In the genomic region with DNA sequence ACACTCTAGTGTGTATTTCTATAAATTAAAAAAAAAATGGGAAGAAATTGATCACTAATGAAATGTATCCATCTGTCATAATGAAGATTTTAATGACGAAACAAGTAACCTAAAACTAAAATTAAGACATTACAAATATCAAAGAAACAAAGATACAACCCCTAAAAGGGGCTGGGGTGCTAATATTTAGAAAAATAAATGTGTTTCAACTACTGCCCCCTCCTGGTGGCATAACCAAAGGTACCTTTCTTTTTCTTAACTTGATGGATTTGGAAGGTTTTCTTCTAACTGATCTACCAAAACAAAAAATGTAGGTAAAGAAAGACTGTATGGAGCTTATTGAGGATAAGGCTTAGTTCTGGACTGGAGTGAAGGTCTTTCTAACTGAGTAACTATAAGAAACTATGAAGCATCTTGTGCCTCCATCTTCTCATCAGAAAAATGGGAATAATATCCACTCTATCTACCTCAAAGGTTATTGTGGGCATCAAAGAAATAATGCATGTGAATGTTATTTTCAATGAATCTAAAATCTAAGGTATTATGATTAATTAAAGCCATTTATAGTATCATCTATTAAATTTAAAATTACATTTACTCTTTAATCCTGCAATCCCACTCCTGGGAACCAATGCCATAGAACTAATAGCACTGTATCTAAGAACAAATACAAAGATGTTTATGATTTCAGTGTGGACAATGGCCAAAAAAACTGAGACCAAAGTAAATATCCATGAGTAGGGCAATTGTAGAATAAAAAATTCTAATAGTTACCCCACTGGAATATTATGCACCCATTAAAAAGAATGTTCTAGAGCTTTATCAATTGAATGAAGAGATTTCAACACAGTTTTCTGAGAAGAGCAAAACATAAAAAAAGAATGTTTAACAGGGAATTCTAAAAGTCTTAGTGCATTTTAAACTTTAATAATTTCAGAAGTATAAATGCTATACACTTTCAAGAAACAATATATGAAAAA, we compare ENCODE assay signal across 9 cellular contexts.
DNase-seq lines count a peak whose midpoint lies in the region; ATAC-seq and TF ChIP-seq lines count a peak whose summit lies in the region.
"Had no signal": no experiment of that assay in that cellular context is flagged by ENCODE, and none has a peak within 500 bp of the region (broad histone marks: within the 10 kb centered on the region; RNA-seq: fewer than 3 reads in every experiment).

No MANE protein-coding gene starts in this region.

- H3K4me1 Mint-ChIP-seq in CD4-positive, alpha-beta T cell (ENCODE audit: low read depth), result peaks cover 87% of the 10 kb centered on the region
- H3K4me1 Mint-ChIP-seq in activated naive CD8-positive, alpha-beta T cell treated with anti-CD3 and anti-CD28 coated beads, Interleukin-2, amount 10 ng/mL, durations not matched to agents 7 days and 5 days, result peaks cover 79% of the 10 kb centered on the region
- peaks cover 55% of the 10 kb centered on the region for H3K4me1 Mint-ChIP-seq in memory B cell

- no peak overlapping the region for H3K4me3 Mint-ChIP-seq in CD4-positive, alpha-beta T cell
- H3K4me3 Mint-ChIP-seq in activated naive CD8-positive, alpha-beta T cell treated with anti-CD3 and anti-CD28 coated beads, Interleukin-2, amount 10 ng/mL, durations not matched to agents 7 days and 5 days, result peak overlapping the region; percentile 82
- no peak overlapping the region for H3K4me3 Mint-ChIP-seq in memory B cell

- no peak overlapping the region for H2BK120ac ChIP-seq in neuronal stem cell (ENCODE audit: low read depth, low read length)

- no peak overlapping the region for H4K8ac ChIP-seq in neuronal stem cell (ENCODE audit: low read depth, low read length)

- no peak overlapping the region for H2AK5ac ChIP-seq in neuronal stem cell (ENCODE audit: low read depth, low read length)

- no peak for ATAC-seq in CD4-positive, alpha-beta T cell (ENCODE audit: poor library complexity)
- ATAC-seq in activated naive CD8-positive, alpha-beta T cell treated with anti-CD3 and anti-CD28 coated beads, Interleukin-2, amount 10 ng/mL, durations not matched to agents 7 days and 5 days (ENCODE audit: low read depth), result no peak
- ATAC-seq in memory B cell (ENCODE audit: low read depth) (no peak), HG02938 (IDR thresholded peaks at IDR 0.05; ENCODE audit: unreplicated experiment) (no peak)

- H3K23ac ChIP-seq in neuronal stem cell (ENCODE audit: low read depth, low read length, poor library complexity), result no peak overlapping the region

- TF ChIP-seq CTCF in CD4-positive, alpha-beta T cell (IDR thresholded peaks at IDR 0.05), result peak; percentile 75
- peak; percentile 24 for TF ChIP-seq CTCF in HFF-Myc (IDR thresholded peaks at IDR 0.05; ENCODE audit: low read depth, low read length, missing control alignments)

- H3K4me1 ChIP-seq in neuronal stem cell (ENCODE audit: control insufficient read depth in 2 of 2, insufficient read depth in 1 of 2, low read depth in 1 of 2, low read length in 2 of 2), result peaks cover 0 to 6% of the 10 kb centered on the region in 2 donors

- no peak overlapping the region for H2AFZ ChIP-seq in neuronal stem cell (ENCODE audit: low read length)

- H3K18ac ChIP-seq in neuronal stem cell (ENCODE audit: low read length), result no peak overlapping the region

- H3K27me3 Mint-ChIP-seq in CD4-positive, alpha-beta T cell, result no peaks in the 10 kb centered on the region
- H3K27me3 Mint-ChIP-seq in activated naive CD8-positive, alpha-beta T cell treated with anti-CD3 and anti-CD28 coated beads, Interleukin-2, amount 10 ng/mL, durations not matched to agents 7 days and 5 days, result no peaks in the 10 kb centered on the region
- no peaks in the 10 kb centered on the region for H3K27me3 Mint-ChIP-seq in memory B cell

- peak overlapping the region; percentile 84 for H3K27ac Mint-ChIP-seq in CD4-positive, alpha-beta T cell
- peak overlapping the region; percentile 91 for H3K27ac Mint-ChIP-seq in activated naive CD8-positive, alpha-beta T cell treated with anti-CD3 and anti-CD28 coated beads, Interleukin-2, amount 10 ng/mL, durations not matched to agents 7 days and 5 days
- peak overlapping the region; percentile 94 for H3K27ac Mint-ChIP-seq in memory B cell

- no peak overlapping the region for H2BK5ac ChIP-seq in neuronal stem cell (ENCODE audit: low read length)

- no peak overlapping the region for H3K4ac ChIP-seq in neuronal stem cell (ENCODE audit: low read length)

- H3K14ac ChIP-seq in neuronal stem cell (ENCODE audit: low read length), result no peak overlapping the region

- POLR2A ChIA-PET in CD4-positive, alpha-beta T cell (lab: Charles Lee), result interaction anchor here (0.8 to 4.7 kb wide), 7 partner anchors 8 to 214 kb away, joined by 3 to 28 read pairs (median 3); no protein-coding TSS in a partner anchor
- POLR2A ChIA-PET in activated naive CD8-positive, alpha-beta T cell treated with anti-CD3 and anti-CD28 coated beads, Interleukin-2, amount 10 ng/mL, durations not matched to agents 7 days and 5 days (lab: Charles Lee), result interaction anchor here (0.7 to 1.4 kb wide), 7 partner anchors 7 to 350 kb away, joined by 3 to 4 read pairs (median 3); no protein-coding TSS in a partner anchor

- WGBS in neuronal stem cell (ENCODE audit: extremely low coverage in 2 of 2, insufficient read length in 2 of 2, insufficient replicate concordance in 1 of 2), 2 donors, result no CpG with 5 or more reads among the region's 1 CpG

- CTCF ChIA-PET in CD4-positive, alpha-beta T cell (lab: Charles Lee), result interaction anchor here (1.0 to 1.6 kb wide), 5 partner anchors 67 to 239 kb away, joined by 3 to 6 read pairs (median 3); no protein-coding TSS in a partner anchor

- H3K36me3 ChIP-seq in neuronal stem cell (replicated peaks in 1 of 2; ENCODE audit: control insufficient read depth in 2 of 2, insufficient read depth in 2 of 2, low read length in 2 of 2), result no peaks in the 10 kb centered on the region

- H2BK12ac ChIP-seq in neuronal stem cell (ENCODE audit: low read length), result no peak overlapping the region

- no peak overlapping the region for H3K27ac ChIP-seq in CD4-positive, alpha-beta T cell (ENCODE audit: low read depth, low read length)
- no peak overlapping the region for H3K27ac ChIP-seq in neuronal stem cell (replicated peaks; ENCODE audit: low read length)

- H3K9me3 Mint-ChIP-seq in CD4-positive, alpha-beta T cell, result no peaks in the 10 kb centered on the region
- H3K9me3 Mint-ChIP-seq in activated naive CD8-positive, alpha-beta T cell treated with anti-CD3 and anti-CD28 coated beads, Interleukin-2, amount 10 ng/mL, durations not matched to agents 7 days and 5 days, result no peaks in the 10 kb centered on the region
- H3K9me3 Mint-ChIP-seq in memory B cell, result peaks cover 1% of the 10 kb centered on the region

- no peak overlapping the region for H3K9ac ChIP-seq in neuronal stem cell (ENCODE audit: low read depth, low read length, poor library complexity)

- peak in 1 of 10 experiments; percentile 16 for DNase-seq in CD4-positive, alpha-beta T cell
- DNase-seq in HFF-Myc (ENCODE audit: extremely low read depth, low read depth), result no peak
- DNase-seq in activated naive CD8-positive, alpha-beta T cell treated with anti-CD3 and anti-CD28 coated beads, Interleukin-2, amount 10 ng/mL, durations not matched to agents 7 days and 5 days, result no peak
- DNase-seq in memory B cell (ENCODE audit: low spot score in 2 of 2), result peak in 1 of 2 donors; percentile 34
- DNase-seq in neuronal stem cell (ENCODE audit: low spot score), result no peak
- no peak for DNase-seq in activated effector memory CD4-positive, alpha-beta T cell treated with anti-CD3 and anti-CD28 coated beads, Interleukin-2, amount 50 U/mL, for 16 hours
- no peak for DNase-seq in epidermal melanocyte (ENCODE audit: insufficient read length, low spot score)
- DNase-seq: cerebellar nuclear complex had no signal

- peaks cover 29% of the 10 kb centered on the region for H3K36me3 Mint-ChIP-seq in CD4-positive, alpha-beta T cell (ENCODE audit: low read depth)
- peaks cover 15% of the 10 kb centered on the region for H3K36me3 Mint-ChIP-seq in activated naive CD8-positive, alpha-beta T cell treated with anti-CD3 and anti-CD28 coated beads, Interleukin-2, amount 10 ng/mL, durations not matched to agents 7 days and 5 days
- peaks cover 9% of the 10 kb centered on the region for H3K36me3 Mint-ChIP-seq in memory B cell

- no peak overlapping the region for H3K4me2 ChIP-seq in neuronal stem cell (ENCODE audit: insufficient read depth, low read length, poor library complexity, severe bottlenecking)

- intact Hi-C loops in CD4-positive, alpha-beta T cell (cut with DNase I, micrococcal nuclease), result loop anchor here (2.0 to 5.0 kb wide), 6 partner anchors 37 to 239 kb away; no protein-coding TSS in a partner anchor

- H3K4me3 ChIP-seq in HFF-Myc (replicated peaks; ENCODE audit: low read depth, low read length), result no peak overlapping the region
- H3K4me3 ChIP-seq in neuronal stem cell (ENCODE audit: low read length in 2 of 2), result no peak overlapping the region

- H3K9me3 ChIP-seq in CD4-positive, alpha-beta T cell (ENCODE audit: control insufficient read depth, low read length), result no peaks in the 10 kb centered on the region
- H3K9me3 ChIP-seq in neuronal stem cell (replicated peaks in 1 of 2; ENCODE audit: control insufficient read depth in 2 of 2, insufficient read depth in 1 of 2, low read depth in 1 of 2, low read length in 2 of 2), result no peaks in the 10 kb centered on the region

- H3K79me1 ChIP-seq in neuronal stem cell (ENCODE audit: low read depth, low read length), result no peaks in the 10 kb centered on the region

- no peaks in the 10 kb centered on the region for H3K27me3 ChIP-seq in CD4-positive, alpha-beta T cell (ENCODE audit: control insufficient read depth, insufficient read depth, low read length)
- H3K27me3 ChIP-seq in neuronal stem cell (ENCODE audit: control insufficient read depth in 3 of 3, insufficient read depth in 3 of 3, low read depth in 1 of 3, low read length in 3 of 3), result no peaks in the 10 kb centered on the region

- no peak overlapping the region for H2BK15ac ChIP-seq in neuronal stem cell (ENCODE audit: low read length)

- no peak overlapping the region for H4K91ac ChIP-seq in neuronal stem cell (ENCODE audit: low read depth, low read length, poor library complexity)
